Comparison of ENCODE assay signal across 1 cellular context in genomic region chr17:51165680-51166197, GRCh38.
TF ChIP-seq lines count a peak whose summit lies in the region.

No MANE protein-coding gene starts in this region.

TF ChIP-seq in HEK293, 187 proteins besides CTCF, POLR2A, EP300 and RAD21 (continued from another document and continues in another):
- TF ChIP-seq ZBTB20 (tag by site-specific recombination; IDR thresholded peaks at IDR 0.05) (peak; percentile 95), PRDM1 (tag by site-specific recombination; IDR thresholded peaks at IDR 0.05) (peak; percentile 46; the same call in 1 of the 2 replicates), ZNF23 (tag by site-specific recombination; IDR thresholded peaks at IDR 0.05; ENCODE audit: borderline replicate concordance) (no peak), ZNF629 (tag by site-specific recombination; IDR thresholded peaks at IDR 0.05) (peak; percentile 72), ZFP69B (tag by site-specific recombination; IDR thresholded peaks at IDR 0.05) (peak; percentile 44; the same call in 1 of the 2 replicates), ZNF518A (tag by site-specific recombination; conservative IDR thresholded peaks at IDR 0.05; ENCODE audit: low read depth) (peak; percentile 55), MEIS1 (CRISPR knock-in tag; IDR thresholded peaks at IDR 0.05; ENCODE audit: borderline replicate concordance) (no peak), ZNF548 (tag by site-specific recombination; IDR thresholded peaks at IDR 0.05) (no peak), ZEB2 (tag by site-specific recombination; IDR thresholded peaks at IDR 0.05) (peak; percentile 93), GLI4 (tag by site-specific recombination; IDR thresholded peaks at IDR 0.05) (peak; percentile 82), ZSCAN18 (tag by site-specific recombination; IDR thresholded peaks at IDR 0.05) (no peak), ZSCAN16 (tag by site-specific recombination; IDR thresholded peaks at IDR 0.05) (no peak), ZNF423 (tag by site-specific recombination; IDR thresholded peaks at IDR 0.05) (no peak), ZIC2 (tag by site-specific recombination; IDR thresholded peaks at IDR 0.05) (peak; percentile 6; the same call in 1 of the 2 replicates), IKZF3 (tag by site-specific recombination; IDR thresholded peaks at IDR 0.05) (no peak), REST (tag by site-specific recombination; IDR thresholded peaks at IDR 0.05) (0 out of 2 replicates have a peak, but pooled peaks have one; percentile 50), ZNF169 (tag by site-specific recombination; IDR thresholded peaks at IDR 0.05) (no peak), SALL2 (tag by site-specific recombination; IDR thresholded peaks at IDR 0.05; ENCODE audit: borderline replicate concordance) (no peak), ZFP3 (tag by site-specific recombination; IDR thresholded peaks at IDR 0.05; ENCODE audit: low read depth) (no peak), ZXDB (tag by site-specific recombination; IDR thresholded peaks at IDR 0.05) (no peak), YY1 (tag by site-specific recombination; IDR thresholded peaks at IDR 0.05) (no peak), TSHZ1 (tag by site-specific recombination; IDR thresholded peaks at IDR 0.05; ENCODE audit: borderline replicate concordance) (peak; percentile 33; the same call in 1 of the 2 replicates), TCF7L2 (IDR thresholded peaks at IDR 0.05; ENCODE audit: borderline replicate concordance, low read depth, low read length) (no peak), ZFP37 (tag by site-specific recombination; IDR thresholded peaks at IDR 0.05) (no peak), ZNF544 (tag by site-specific recombination; IDR thresholded peaks at IDR 0.05) (no peak), ZBTB48 (tag by site-specific recombination; IDR thresholded peaks at IDR 0.05) (peak; percentile 82), ZNF558 (tag by site-specific recombination; IDR thresholded peaks at IDR 0.05) (no peak), ZNF202 (tag by site-specific recombination; IDR thresholded peaks at IDR 0.05; ENCODE audit: borderline replicate concordance) (no peak), MZF1 (tag by site-specific recombination; IDR thresholded peaks at IDR 0.05; ENCODE audit: borderline replicate concordance) (no peak)
- TF ChIP-seq, protein P1, sequence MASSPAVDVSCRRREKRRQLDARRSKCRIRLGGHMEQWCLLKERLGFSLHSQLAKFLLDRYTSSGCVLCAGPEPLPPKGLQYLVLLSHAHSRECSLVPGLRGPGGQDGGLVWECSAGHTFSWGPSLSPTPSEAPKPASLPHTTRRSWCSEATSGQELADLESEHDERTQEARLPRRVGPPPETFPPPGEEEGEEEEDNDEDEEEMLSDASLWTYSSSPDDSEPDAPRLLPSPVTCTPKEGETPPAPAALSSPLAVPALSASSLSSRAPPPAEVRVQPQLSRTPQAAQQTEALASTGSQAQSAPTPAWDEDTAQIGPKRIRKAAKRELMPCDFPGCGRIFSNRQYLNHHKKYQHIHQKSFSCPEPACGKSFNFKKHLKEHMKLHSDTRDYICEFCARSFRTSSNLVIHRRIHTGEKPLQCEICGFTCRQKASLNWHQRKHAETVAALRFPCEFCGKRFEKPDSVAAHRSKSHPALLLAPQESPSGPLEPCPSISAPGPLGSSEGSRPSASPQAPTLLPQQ (tag by site-specific recombination; IDR thresholded peaks at IDR 0.05): no peak
- TF ChIP-seq, protein P2, sequence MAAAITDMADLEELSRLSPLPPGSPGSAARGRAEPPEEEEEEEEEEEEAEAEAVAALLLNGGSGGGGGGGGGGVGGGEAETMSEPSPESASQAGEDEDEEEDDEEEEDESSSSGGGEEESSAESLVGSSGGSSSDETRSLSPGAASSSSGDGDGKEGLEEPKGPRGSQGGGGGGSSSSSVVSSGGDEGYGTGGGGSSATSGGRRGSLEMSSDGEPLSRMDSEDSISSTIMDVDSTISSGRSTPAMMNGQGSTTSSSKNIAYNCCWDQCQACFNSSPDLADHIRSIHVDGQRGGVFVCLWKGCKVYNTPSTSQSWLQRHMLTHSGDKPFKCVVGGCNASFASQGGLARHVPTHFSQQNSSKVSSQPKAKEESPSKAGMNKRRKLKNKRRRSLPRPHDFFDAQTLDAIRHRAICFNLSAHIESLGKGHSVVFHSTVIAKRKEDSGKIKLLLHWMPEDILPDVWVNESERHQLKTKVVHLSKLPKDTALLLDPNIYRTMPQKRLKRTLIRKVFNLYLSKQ (tag by site-specific recombination; IDR thresholded peaks at IDR 0.05; ENCODE audit: borderline replicate concordance): no peak
- TF ChIP-seq, protein P3, sequence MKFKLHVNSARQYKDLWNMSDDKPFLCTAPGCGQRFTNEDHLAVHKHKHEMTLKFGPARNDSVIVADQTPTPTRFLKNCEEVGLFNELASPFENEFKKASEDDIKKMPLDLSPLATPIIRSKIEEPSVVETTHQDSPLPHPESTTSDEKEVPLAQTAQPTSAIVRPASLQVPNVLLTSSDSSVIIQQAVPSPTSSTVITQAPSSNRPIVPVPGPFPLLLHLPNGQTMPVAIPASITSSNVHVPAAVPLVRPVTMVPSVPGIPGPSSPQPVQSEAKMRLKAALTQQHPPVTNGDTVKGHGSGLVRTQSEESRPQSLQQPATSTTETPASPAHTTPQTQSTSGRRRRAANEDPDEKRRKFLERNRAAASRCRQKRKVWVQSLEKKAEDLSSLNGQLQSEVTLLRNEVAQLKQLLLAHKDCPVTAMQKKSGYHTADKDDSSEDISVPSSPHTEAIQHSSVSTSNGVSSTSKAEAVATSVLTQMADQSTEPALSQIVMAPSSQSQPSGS (tag by site-specific recombination; IDR thresholded peaks at IDR 0.05; ENCODE audit: low read depth): no peak
- TF ChIP-seq, protein P4, sequence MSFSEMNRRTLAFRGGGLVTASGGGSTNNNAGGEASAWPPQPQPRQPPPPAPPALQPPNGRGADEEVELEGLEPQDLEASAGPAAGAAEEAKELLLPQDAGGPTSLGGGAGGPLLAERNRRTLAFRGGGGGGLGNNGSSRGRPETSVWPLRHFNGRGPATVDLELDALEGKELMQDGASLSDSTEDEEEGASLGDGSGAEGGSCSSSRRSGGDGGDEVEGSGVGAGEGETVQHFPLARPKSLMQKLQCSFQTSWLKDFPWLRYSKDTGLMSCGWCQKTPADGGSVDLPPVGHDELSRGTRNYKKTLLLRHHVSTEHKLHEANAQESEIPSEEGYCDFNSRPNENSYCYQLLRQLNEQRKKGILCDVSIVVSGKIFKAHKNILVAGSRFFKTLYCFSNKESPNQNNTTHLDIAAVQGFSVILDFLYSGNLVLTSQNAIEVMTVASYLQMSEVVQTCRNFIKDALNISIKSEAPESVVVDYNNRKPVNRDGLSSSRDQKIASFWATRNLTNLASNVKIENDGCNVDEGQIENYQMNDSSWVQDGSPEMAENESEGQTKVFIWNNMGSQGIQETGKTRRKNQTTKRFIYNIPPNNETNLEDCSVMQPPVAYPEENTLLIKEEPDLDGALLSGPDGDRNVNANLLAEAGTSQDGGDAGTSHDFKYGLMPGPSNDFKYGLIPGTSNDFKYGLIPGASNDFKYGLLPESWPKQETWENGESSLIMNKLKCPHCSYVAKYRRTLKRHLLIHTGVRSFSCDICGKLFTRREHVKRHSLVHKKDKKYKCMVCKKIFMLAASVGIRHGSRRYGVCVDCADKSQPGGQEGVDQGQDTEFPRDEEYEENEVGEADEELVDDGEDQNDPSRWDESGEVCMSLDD (tag by site-specific recombination; IDR thresholded peaks at IDR 0.05): peak; percentile 67
- TF ChIP-seq, protein P5, sequence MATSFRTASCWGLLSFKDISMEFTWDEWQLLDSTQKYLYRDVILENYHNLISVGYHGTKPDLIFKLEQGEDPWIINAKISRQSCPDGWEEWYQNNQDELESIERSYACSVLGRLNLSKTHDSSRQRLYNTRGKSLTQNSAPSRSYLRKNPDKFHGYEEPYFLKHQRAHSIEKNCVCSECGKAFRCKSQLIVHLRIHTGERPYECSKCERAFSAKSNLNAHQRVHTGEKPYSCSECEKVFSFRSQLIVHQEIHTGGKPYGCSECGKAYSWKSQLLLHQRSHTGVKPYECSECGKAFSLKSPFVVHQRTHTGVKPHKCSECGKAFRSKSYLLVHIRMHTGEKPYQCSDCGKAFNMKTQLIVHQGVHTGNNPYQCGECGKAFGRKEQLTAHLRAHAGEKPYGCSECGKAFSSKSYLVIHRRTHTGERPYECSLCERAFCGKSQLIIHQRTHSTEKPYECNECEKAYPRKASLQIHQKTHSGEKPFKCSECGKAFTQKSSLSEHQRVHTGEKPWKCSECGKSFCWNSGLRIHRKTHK (tag by site-specific recombination; IDR thresholded peaks at IDR 0.05): no peak
